11 cellular contexts compared by ENCODE assay signal in genomic region chr16:2237076-2237551, GRCh38. TPM values are rescaled to one million over a fixed set of nuclear protein-coding genes. Genes with fewer than 3 reads are reported as not detected.
DNase-seq lines count a peak whose midpoint lies in the region; TF ChIP-seq lines count a peak whose summit lies in the region.
"Had no signal": no experiment of that assay in that cellular context is flagged by ENCODE, and none has a peak within 500 bp of the region (broad histone marks: within the 10 kb centered on the region; RNA-seq: fewer than 3 reads in every experiment).

No MANE protein-coding gene starts in this region.

- peaks cover 0 to 27% (median 24%) of the 10 kb centered on the region in 4 donors for H3K4me1 ChIP-seq in sigmoid colon

- peak; percentile 38 for DNase-seq in NCI-H146 (lab: John Stamatoyannopoulos, UW)
- DNase-seq in NCI-H146 treated with DMSO at 0.1 percent for 48 hours (lab: John Stamatoyannopoulos, UW; ENCODE audit: unreplicated experiment): no peak
- no peak for DNase-seq in foreskin fibroblast
- peak; percentile 66 for DNase-seq in sigmoid colon
- no peak for DNase-seq in activated T-cell treated with anti-CD3 and anti-CD28 coated beads, Interleukin-2, amount 50 U/mL, for 48 hours
- DNase-seq in mesenteric fat pad (ENCODE audit: low spot score): no peak
- DNase-seq: activated T-cell treated with anti-CD3 and anti-CD28 coated beads, Interleukin-2, amount 50 U/mL, for 4 hours; central memory CD4-positive, alpha-beta T cell; MG63; RPMI8226; upper lobe of right lung had no signal

- TF ChIP-seq CTCF in foreskin fibroblast (IDR thresholded peaks at IDR 0.05; ENCODE audit: low read depth, low read length): no peak
- no peak for TF ChIP-seq CTCF in sigmoid colon (IDR thresholded peaks at IDR 0.05)

- no peak overlapping the region for H3K27ac ChIP-seq in sigmoid colon
- H3K27ac ChIP-seq: upper lobe of right lung had no signal

- no peak for TF ChIP-seq POLR2A in sigmoid colon (IDR thresholded peaks at IDR 0.05)

- WGBS in sigmoid colon, 2 donors: 4 to 6% methylated on average over 49 of the region's 49 CpGs

- peaks cover 17 to 53% (median 26%) of the 10 kb centered on the region in 3 donors for H3K27me3 ChIP-seq in sigmoid colon
- H3K27me3 ChIP-seq: MG63 had no signal

- H3K36me3 ChIP-seq in sigmoid colon: peaks cover 38 to 58% (median 42%) of the 10 kb centered on the region in 4 donors

- intact Hi-C loops in sigmoid colon (cut with DNase I): no loop called here

- no peaks in the 10 kb centered on the region for H3K9me3 ChIP-seq in sigmoid colon
- H3K9me3 ChIP-seq: MG63, upper lobe of right lung had no signal

- H3K4me3 ChIP-seq in foreskin fibroblast (ENCODE audit: low read depth in 1 of 2, low read length in 2 of 2): peak overlapping the region; percentile 14 to 44
- peak overlapping the region in 2 of 4 donors; percentile 14 to 24 for H3K4me3 ChIP-seq in sigmoid colon
- H3K4me3 ChIP-seq: MG63 had no signal

- TF ChIP-seq EP300 in sigmoid colon (IDR thresholded peaks at IDR 0.05): no peak

RNA-seq across cellular contexts. Expression of gene DNASE1L2, which starts 0.9 kb away (rescaled TPM):
- total RNA-seq in sigmoid colon (under 1 TPM in 3 of 4 donors, not detected in 1; 0.36 to 0.82 (median 0.81) TPM), mesenteric fat pad (0.39 TPM)
- polyA plus RNA-seq in sigmoid colon: under 1 TPM in 1 of 3 donors, not detected in 2; 0.93 TPM

RNA-seq across cellular contexts. Expression of gene E4F1, which starts 13.7 kb away (rescaled TPM):
- total RNA-seq in sigmoid colon (10 to 100 TPM; 17.4 to 26.9 (median 22.0) TPM), mesenteric fat pad (15.1 TPM)
- 10 to 100 TPM; 10.8 to 25.3 (median 13.4) TPM for polyA plus RNA-seq in sigmoid colon

RNA-seq across cellular contexts. Expression of gene ECI1, which starts 14.3 kb away (rescaled TPM):
- 10 to 100 TPM; 50.2 to 87.2 (median 67.0) TPM for total RNA-seq in sigmoid colon
- 100 to 1,000 TPM in 2 of 3 donors, 10 to 100 TPM in 1; 84.8 to 136 (median 121) TPM for polyA plus RNA-seq in sigmoid colon
- total RNA-seq in mesenteric fat pad: 44.4 TPM

RNA-seq across cellular contexts. Expression of gene PGP, which starts 22.5 kb away (rescaled TPM):
- total RNA-seq in sigmoid colon (10 to 100 TPM in 2 of 4 donors, 1 to 10 TPM in 2; 9.0 to 14.4 (median 10.0) TPM), mesenteric fat pad (11.8 TPM)
- polyA plus RNA-seq in sigmoid colon: 10 to 100 TPM in 2 of 3 donors, 1 to 10 TPM in 1; 6.0 to 20.2 (median 11.1) TPM

RNA-seq across cellular contexts. Expression of gene BRICD5, which starts 26.5 kb away (rescaled TPM):
- 10 to 100 TPM in 1 of 4 donors, 1 to 10 TPM in 3; 1.8 to 21.3 (median 4.7) TPM for total RNA-seq in sigmoid colon
- polyA plus RNA-seq in sigmoid colon: 1 to 10 TPM in 1 of 3 donors, not detected in 2; 8.3 TPM
- 2.9 TPM for total RNA-seq in mesenteric fat pad

Comparison
In these comparisons a context has a peak if more than half of its experiments do, and no peak if none do; other contexts are left out.
1. DNase-seq: peak in NCI-H146 (single experiment) and sigmoid colon (single experiment); none in NCI-H146 treated with DMSO at 0.1 percent for 48 hours (single experiment), foreskin fibroblast (0 of 2), activated T-cell treated with anti-CD3 and anti-CD28 coated beads, Interleukin-2, amount 50 U/mL, for 48 hours (0 of 2) and mesenteric fat pad (single experiment).